In genomic region chr5:41270423-41271251, GRCh38 we compare ENCODE assay signal across 8 cellular contexts.
DNase-seq lines count a peak whose midpoint lies in the region; ATAC-seq and TF ChIP-seq lines count a peak whose summit lies in the region.

No MANE protein-coding gene starts in this region.

- peak; percentile 89 for ATAC-seq in HG02642 (IDR thresholded peaks at IDR 0.05; ENCODE audit: poor library complexity, unreplicated experiment)

- TF ChIP-seq CTCF in 22Rv1 (IDR thresholded peaks at IDR 0.05) (peak; percentile 81), GM12875 (IDR thresholded peaks at IDR 0.05; ENCODE audit: borderline replicate concordance, insufficient read depth, low read depth, low read length) (peak; percentile 59; the same call in 1 of the 2 replicates)

- DNase-seq in NCI-H146 (lab: John Stamatoyannopoulos, UW) (peak; percentile 13), astrocyte of the hippocampus (ENCODE audit: low read depth, low spot score) (peak; percentile 72), iPS DF 4.7 (ENCODE audit: extremely low read depth, low spot score) (peak; percentile 7), substantia nigra (lab: John Stamatoyannopoulos, UW) (peak in 34 of 49 donors; percentile 1 to 69 (median 34))
- no peak for DNase-seq in stimulated activated CD4-positive, alpha-beta T cell treated with anti-CD3 and anti-CD28 coated beads, Interleukin-12 subunit alpha, Interleukin-12 subunit beta, amount 100 ng/mL, for 4 hours

- H3K27ac ChIP-seq in 22Rv1 (no peak overlapping the region), substantia nigra (ENCODE audit: low read depth, low read length, poor library complexity, severe bottlenecking) (no peak overlapping the region)

- no peak overlapping the region for H3K4me3 ChIP-seq in GM12875 (ENCODE audit: low read depth, low read length)
